17 cellular contexts compared by ENCODE assay signal in genomic region chr18:6397931-6398566, GRCh38. TPM values are rescaled to one million over a fixed set of nuclear protein-coding genes. Genes with fewer than 3 reads are reported as not detected.
DNase-seq lines count a peak whose midpoint lies in the region; ATAC-seq, FAIRE-seq and TF ChIP-seq lines count a peak whose summit lies in the region.
"Had no signal": no experiment of that assay in that cellular context is flagged by ENCODE, and none has a peak within 500 bp of the region (broad histone marks: within the 10 kb centered on the region; RNA-seq: fewer than 3 reads in every experiment).

No MANE protein-coding gene starts in this region.

- no peak overlapping the region for H3K27ac Mint-ChIP-seq in T-helper 17 cell

- TF ChIP-seq POLR2A in GM12878 (IDR thresholded peaks at IDR 0.05; ENCODE audit: low read depth, low read length) (no peak), thyroid gland (IDR thresholded peaks at IDR 0.05) (no peak)

- no peak for TF ChIP-seq RAD21 in GM12878 (IDR thresholded peaks at IDR 0.05; ENCODE audit: insufficient read depth, low read depth, low read length)

- no peaks in the 10 kb centered on the region for H3K9me2 ChIP-seq in MM.1S (replicated peaks; ENCODE audit: insufficient read depth, low read length)

- intact Hi-C loops in GM12878 (cut with micrococcal nuclease; ENCODE audit: unreplicated experiment) = no loop called here
- intact Hi-C loops in thyroid gland (cut with DNase I) = no loop called here
- intact Hi-C loops in Right ventricle myocardium inferior (cut with DNase I) = no loop called here

- BruUV-seq in GM12878 (replicated peaks; lab: Mats Ljungman, UMichigan) = no TSS peak

- H3F3A ChIP-seq in MM.1S (ENCODE audit: insufficient read depth, low read length) = no peaks in the 10 kb centered on the region

- H3K36me3 ChIP-seq in GM12878 (ENCODE audit: control insufficient read depth in 2 of 2, insufficient read depth in 2 of 2, low read length in 1 of 2) (no peaks in the 10 kb centered on the region), thyroid gland (no peaks in the 10 kb centered on the region), MM.1S (replicated peaks; ENCODE audit: insufficient read depth, low read length) (no peaks in the 10 kb centered on the region)

- no peak overlapping the region for H2AFZ ChIP-seq in GM12878 (ENCODE audit: control insufficient read depth, low read depth, low read length)
- no peak overlapping the region for H2AFZ ChIP-seq in MM.1S (ENCODE audit: low read length)

- 37% methylated on average over 6 of the region's 6 CpGs for WGBS in GM12878 (ENCODE audit: insufficient coverage, insufficient replicate concordance, low lambda C conversion rate, missing lambda C conversion rate)
- WGBS in thyroid gland, 2 donors = 32 to 44% methylated on average over 6 of the region's 6 CpGs

- RAD21 ChIA-PET in GM12878 (lab: Charles Lee; ENCODE audit: unreplicated experiment) = no interaction called here

- no peaks in the 10 kb centered on the region for H3K4me1 Mint-ChIP-seq in T-helper 17 cell

- H3K79me2 ChIP-seq in GM12878 (ENCODE audit: control insufficient read depth, insufficient read depth, low read length) = no peaks in the 10 kb centered on the region; the same call in 1 of the 2 replicates
- peaks cover 55% of the 10 kb centered on the region for H3K79me2 ChIP-seq in MM.1S (ENCODE audit: low read length)

- H3K27me3 Mint-ChIP-seq in T-helper 17 cell = no peaks in the 10 kb centered on the region

- H3K4me3 ChIP-seq in LNCaP clone FGC (ENCODE audit: low read depth, low read length) = no peak overlapping the region
- H3K4me3 ChIP-seq in GM12878 = no peak overlapping the region
- no peak overlapping the region for H3K4me3 ChIP-seq in thyroid gland (replicated peaks in 1 of 3)
- H3K4me3 ChIP-seq in MM.1S (ENCODE audit: low read length) = no peak overlapping the region

- H3K9me3 ChIP-seq in GM12878 (replicated peaks; ENCODE audit: control insufficient read depth, insufficient read depth, low read length) (no peaks in the 10 kb centered on the region), thyroid gland (no peaks in the 10 kb centered on the region), T-helper 17 cell (ENCODE audit: control insufficient read depth, low read length, poor library complexity, severe bottlenecking) (no peaks in the 10 kb centered on the region), MM.1S (replicated peaks; ENCODE audit: insufficient read depth, low read length) (no peaks in the 10 kb centered on the region)
- H3K9me3 ChIP-seq: Caco-2 had no signal

- no peak for ATAC-seq in GM12878
- ATAC-seq in Right ventricle myocardium inferior = no peak
- ATAC-seq in T-helper 17 cell = no peak

- in situ Hi-C loops in GM12878 (cut with MboI) = no loop called here

- no peak overlapping the region for H3K4me3 Mint-ChIP-seq in T-helper 17 cell
- H3K4me3 Mint-ChIP-seq: CD14-positive monocyte had no signal

- H4K20me1 ChIP-seq in GM12878 (ENCODE audit: control insufficient read depth, insufficient read depth) = no peaks in the 10 kb centered on the region
- H4K20me1 ChIP-seq in MM.1S (ENCODE audit: insufficient read depth, low read length) = no peaks in the 10 kb centered on the region

- CTCF ChIA-PET in GM12878 (lab: Yijun Ruan, JAX) = no interaction called here

- H3K27ac ChIP-seq in GM12878 (ENCODE audit: control insufficient read depth, insufficient read depth) (no peak overlapping the region), thyroid gland (peak overlapping the region in 1 of 3 donors; percentile 22), MM.1S (ENCODE audit: low read length) (no peak overlapping the region)

- 0 out of 2 replicates have a peak, but pooled peaks have one; percentile 7 for TF ChIP-seq CTCF in LNCaP clone FGC (IDR thresholded peaks at IDR 0.05; ENCODE audit: control insufficient read depth, extremely low read depth, insufficient read depth)
- no peak for TF ChIP-seq CTCF in GM12878 (IDR thresholded peaks at IDR 0.05 in 2 of 3, conservative IDR thresholded peaks at IDR 0.05 in 1 of 3; ENCODE audit: control insufficient read depth in 2 of 3, extremely low read depth in 1 of 3, insufficient read depth in 1 of 3, low read depth in 3 of 3, low read length in 3 of 3)
- TF ChIP-seq CTCF in thyroid gland (IDR thresholded peaks at IDR 0.05) = peak in 2 of 6 experiments; percentile 10 to 31
- no peak for TF ChIP-seq CTCF in MM.1S (IDR thresholded peaks at IDR 0.05; ENCODE audit: low read length)

- H3K36me3 Mint-ChIP-seq in T-helper 17 cell (ENCODE audit: low read depth) = no peaks in the 10 kb centered on the region
- H3K36me3 Mint-ChIP-seq: CD14-positive monocyte had no signal

- H3K4me1 ChIP-seq in GM12878 (ENCODE audit: control insufficient read depth, insufficient read depth, low read length) (no peaks in the 10 kb centered on the region; the same call in none of the 2 replicates), thyroid gland (peaks cover 19 to 28% of the 10 kb centered on the region in 2 donors), MM.1S (ENCODE audit: low read length) (no peaks in the 10 kb centered on the region)
- H3K4me1 ChIP-seq: Caco-2 had no signal

- H3K27me3 ChIP-seq in GM12878 (replicated peaks in 1 of 2; ENCODE audit: control insufficient read depth in 2 of 2, insufficient read depth in 2 of 2, low read length in 1 of 2) (no peaks in the 10 kb centered on the region), thyroid gland (no peaks in the 10 kb centered on the region), MM.1S (replicated peaks; ENCODE audit: insufficient read depth, low read length) (no peaks in the 10 kb centered on the region)

- H3K4me2 ChIP-seq in GM12878 (ENCODE audit: control insufficient read depth, insufficient read depth) (no peak overlapping the region), MM.1S (ENCODE audit: low read depth, low read length) (no peak overlapping the region)

- peak; percentile 13 for DNase-seq in NCI-H748 (lab: John Stamatoyannopoulos, UW; ENCODE audit: unreplicated experiment)
- no peak for DNase-seq in NCI-H748 treated with DMSO at 0.1 percent for 48 hours (lab: John Stamatoyannopoulos, UW)
- no peak for DNase-seq in LNCaP clone FGC (ENCODE audit: low read depth)
- no peak for DNase-seq in GM12878 (ENCODE audit: low read depth, low spot score)
- peak; percentile 60 to 67 for DNase-seq in thyroid gland
- no peak for DNase-seq in Right ventricle myocardium inferior (ENCODE audit: missing footprints)
- no peak for DNase-seq in T-helper 17 cell
- no peak for DNase-seq in MM.1S
- DNase-seq: Caco-2; DND-41; GDM1; GOT3; NCI-H146; NCI-H446 treated with DMSO at 0.1 percent for 48 hours; NK-92 treated with Interleukin-12 subunit alpha and Interleukin-12 subunit beta, amount 100 ng/mL, for 24 hours had no signal

- no peak for FAIRE-seq in GM12878 (lab: Jason Lieb, UNC)

- SMC1A ChIA-PET in GM12878 (lab: Charles Lee; ENCODE audit: uncharacterized antibody, unreplicated experiment) = no interaction called here

- H3K9ac ChIP-seq in GM12878 (ENCODE audit: control insufficient read depth, insufficient read depth, low read length) (no peak overlapping the region), MM.1S (ENCODE audit: low read length) (no peak overlapping the region)

- POLR2A ChIA-PET in GM12878 (lab: Charles Lee) = no interaction called here

- no peak for TF ChIP-seq EP300 in GM12878 (IDR thresholded peaks at IDR 0.05; ENCODE audit: borderline replicate concordance in 1 of 2, control insufficient read depth in 1 of 2, low read depth in 2 of 2, low read length in 2 of 2)

TF ChIP-seq in GM12878, 131 proteins besides CTCF, POLR2A, EP300 and RAD21 (continues in another document):
- TF ChIP-seq TARDBP (IDR thresholded peaks at IDR 0.05; ENCODE audit: borderline replicate concordance) (no peak), CEBPZ (IDR thresholded peaks at IDR 0.05; ENCODE audit: low read depth, low read length) (no peak), KLF5 (IDR thresholded peaks at IDR 0.05; ENCODE audit: partially characterized antibody) (no peak)

RNA-seq across cellular contexts. Expression of gene L3MBTL4, which starts 16.7 kb away (rescaled TPM):
- total RNA-seq in GM12878 (2013; cell fraction: nucleolus; rRNA removed) = 10.6 and 19.0 TPM in 2 replicates
- total RNA-seq in GM12878 (2014; rRNA removed) = 4.9 and 5.3 TPM in 2 replicates
- total RNA-seq in GM12878 (2014; rRNA removed; fragmentation: Illumina TruSeq; extraction: Trizol) = 5.3 and 5.5 TPM in 2 replicates
- 8.7 and 9.7 TPM in 2 replicates for total RNA-seq in GM12878 (2021)
- polyA plus RNA-seq in GM12878 (2011; ENCODE audit: low read depth) = 1.3 TPM
- 2.5 and 2.6 TPM in 2 replicates for polyA plus RNA-seq in GM12878 (2011; rRNA removed)
- 1.3 and 1.4 TPM in 2 replicates for polyA plus RNA-seq in GM12878 (2011; cell fraction: cytosol; rRNA removed)
- polyA plus RNA-seq in GM12878 (2011; cell fraction: nucleus; rRNA removed) = 4.2 TPM in 2 replicates
- 1.4 and 2.1 TPM in 2 replicates for polyA plus RNA-seq in GM12878 (2012)
- 3.7 and 4.7 TPM in 2 replicates for polyA plus RNA-seq in GM12878 (2014; fragmentation: Illumina TruSeq; extraction: Trizol)
- polyA plus RNA-seq in GM12878 (2014; fragmentation: Nextera tagmentation; extraction: Ambion mirVana) = 1 to 10 TPM; 1.3 to 1.6 TPM
- polyA plus RNA-seq in GM12878 (2014; rRNA removed) = 2.8 and 3.9 TPM in 2 replicates
- polyA plus RNA-seq in GM12878 (2016; fragmentation: Nextera tagmentation; extraction: Ambion mirVana) = 1 to 10 TPM; 2.1 to 4.2 TPM
- polyA minus RNA-seq in GM12878 (2011; rRNA and poly(A)+ RNA removed) = 4.6 and 6.4 TPM in 2 replicates
- polyA minus RNA-seq in GM12878 (2011; cell fraction: cytosol; rRNA and poly(A)+ RNA removed) = 0.80 and 1.7 TPM in 2 replicates
- polyA minus RNA-seq in GM12878 (2011; cell fraction: nucleus; rRNA and poly(A)+ RNA removed) = 5.9 and 10.8 TPM in 2 replicates
- 10 to 100 TPM; 15.2 to 37.1 (median 24.3) TPM for total RNA-seq in thyroid gland
- total RNA-seq in Right ventricle myocardium inferior = 1.1 TPM
- total RNA-seq in T-helper 17 cell = under 1 TPM; 0.18 to 0.80 TPM
- total RNA-seq: A172 had no signal

Comparison
In these comparisons a context has a peak if more than half of its experiments do, and no peak if none do; other contexts are left out.
1. DNase-seq: peak in NCI-H748 (single experiment) and thyroid gland (2 of 2); none in NCI-H748 treated with DMSO at 0.1 percent for 48 hours (single experiment), LNCaP clone FGC (single experiment), GM12878 (single experiment), Right ventricle myocardium inferior (single experiment), T-helper 17 cell (0 of 3) and MM.1S (single experiment).